ENCODE assay signal across 8 cellular contexts in genomic region chr19:4638828-4639530, GRCh38. TPM values are rescaled to one million over a fixed set of nuclear protein-coding genes. Genes with fewer than 3 reads are reported as not detected.
DNase-seq lines count a peak whose midpoint lies in the region; ATAC-seq and TF ChIP-seq lines count a peak whose summit lies in the region.

TSS of gene TNFAIP8L1 (plus strand) at chr19:4639516. CDS start at chr19:4651870, 12,354 bp downstream.

- H3K4me3 ChIP-seq in ascending aorta = peak within 1 kb of the TSS; percentile 71 to 76
- H3K4me3 ChIP-seq in right cardiac atrium (ENCODE audit: low read length) = peak within 1 kb of the TSS; percentile 55
- peak within 1 kb of the TSS; percentile 63 to 66 for H3K4me3 ChIP-seq in uterus

- peak; percentile 62 for DNase-seq in NCI-H187 treated with DMSO at 0.1 percent for 48 hours (lab: John Stamatoyannopoulos, UW)
- peak; percentile 89 to 97 for DNase-seq in ascending aorta (ENCODE audit: low spot score in 2 of 2)
- peak; percentile 96 to 98 (median 98) for DNase-seq in right cardiac atrium
- peak; percentile 89 for DNase-seq in putamen (ENCODE audit: low spot score)
- peak; percentile 94 to 96 for DNase-seq in uterus

- 3% methylated on average over 49 of the region's 49 CpGs for WGBS in right cardiac atrium

- TF ChIP-seq CTCF in ascending aorta (IDR thresholded peaks at IDR 0.05) (no peak), uterus (IDR thresholded peaks at IDR 0.05) (no peak)

- H3K36me3 ChIP-seq in ascending aorta (no peaks in the 10 kb centered on the region), uterus (no peaks in the 10 kb centered on the region)

- peaks cover 5 to 12% of the 10 kb centered on the region in 2 donors for H3K4me1 ChIP-seq in ascending aorta
- no peaks in the 10 kb centered on the region for H3K4me1 ChIP-seq in right cardiac atrium (ENCODE audit: control insufficient read depth, insufficient read depth, low read length)
- H3K4me1 ChIP-seq in uterus = peaks cover 0 to 18% of the 10 kb centered on the region in 2 donors

- TF ChIP-seq POLR2A in uterus (IDR thresholded peaks at IDR 0.05) = no peak

- peak; percentile 58 for ATAC-seq in GM18499 (IDR thresholded peaks at IDR 0.05; ENCODE audit: insufficient read depth, unreplicated experiment)
- peak; percentile 67 for ATAC-seq in HG02943 (IDR thresholded peaks at IDR 0.05; ENCODE audit: low read depth, unreplicated experiment)
- peak; percentile 93 to 96 for ATAC-seq in right cardiac atrium

- H3K27ac ChIP-seq in ascending aorta = peak within 1 kb of the TSS in 1 of 2 donors; percentile 56
- peak within 1 kb of the TSS; percentile 30 for H3K27ac ChIP-seq in right cardiac atrium (ENCODE audit: low read length)
- peak within 1 kb of the TSS; percentile 66 to 76 for H3K27ac ChIP-seq in uterus

- H3K9me3 ChIP-seq in ascending aorta = no peaks in the 10 kb centered on the region
- H3K9me3 ChIP-seq in right cardiac atrium (ENCODE audit: control insufficient read depth, low read length) = no peaks in the 10 kb centered on the region
- H3K9me3 ChIP-seq in uterus = no peaks in the 10 kb centered on the region

- H3K27me3 ChIP-seq in ascending aorta = no peaks in the 10 kb centered on the region
- H3K27me3 ChIP-seq in right cardiac atrium (ENCODE audit: control insufficient read depth, insufficient read depth) = no peaks in the 10 kb centered on the region
- H3K27me3 ChIP-seq in uterus = no peaks in the 10 kb centered on the region

- intact Hi-C loops in T-helper 2 cell treated with Interferon-gamma antibody and Interleukin-4, amounts not matched to agents 100 ng/mL and 5 ng/mL, for 36 hours (cut with micrococcal nuclease) = loop anchor here (1.0 to 5.0 kb wide), 3 partner anchors 31 to 167 kb away; partner anchors contain the start of genes HDGFL2, MYDGF and SEMA6B
- intact Hi-C loops in ascending aorta (cut with DNase I) (loop anchor here (1.0 to 5.0 kb wide), 3 partner anchors 32 to 84 kb away; partner anchors contain the start of genes DPP9 and MYDGF), right cardiac atrium (cut with DNase I) (loop anchor here (5.0 kb wide), 2 partner anchors 62 to 82 kb away; partner anchors contain the start of gene SEMA6B (in 2 of the 4)), uterus (cut with DNase I; ENCODE audit: low total_unique reads) (no loop called here)

RNA-seq across cellular contexts. Expression of gene TNFAIP8L1, which starts in this region (rescaled TPM):
- 16.5 and 17.5 TPM in 2 replicates for total RNA-seq in T-helper 2 cell treated with Interferon-gamma antibody and Interleukin-4, amounts not matched to agents 100 ng/mL and 5 ng/mL, for 36 hours
- total RNA-seq in ascending aorta = 0.64 TPM
- total RNA-seq in right cardiac atrium = 1 to 10 TPM; 2.8 to 5.6 (median 4.6) TPM
- 6.0 TPM for polyA plus RNA-seq in right cardiac atrium
- total RNA-seq in uterus = 10 to 100 TPM in 1 of 4 donors, 1 to 10 TPM in 2, under 1 TPM in 1; 0.77 to 20.6 (median 9.1) TPM

Comparison
In these comparisons a context has a peak if more than half of its experiments do, and no peak if none do; other contexts are left out.
1. Peak in DNase-seq and H3K4me3 ChIP-seq in ascending aorta; RNA of the gene not detected or under 1 TPM.